11 cellular contexts compared by ENCODE assay signal in the genomic region with DNA sequence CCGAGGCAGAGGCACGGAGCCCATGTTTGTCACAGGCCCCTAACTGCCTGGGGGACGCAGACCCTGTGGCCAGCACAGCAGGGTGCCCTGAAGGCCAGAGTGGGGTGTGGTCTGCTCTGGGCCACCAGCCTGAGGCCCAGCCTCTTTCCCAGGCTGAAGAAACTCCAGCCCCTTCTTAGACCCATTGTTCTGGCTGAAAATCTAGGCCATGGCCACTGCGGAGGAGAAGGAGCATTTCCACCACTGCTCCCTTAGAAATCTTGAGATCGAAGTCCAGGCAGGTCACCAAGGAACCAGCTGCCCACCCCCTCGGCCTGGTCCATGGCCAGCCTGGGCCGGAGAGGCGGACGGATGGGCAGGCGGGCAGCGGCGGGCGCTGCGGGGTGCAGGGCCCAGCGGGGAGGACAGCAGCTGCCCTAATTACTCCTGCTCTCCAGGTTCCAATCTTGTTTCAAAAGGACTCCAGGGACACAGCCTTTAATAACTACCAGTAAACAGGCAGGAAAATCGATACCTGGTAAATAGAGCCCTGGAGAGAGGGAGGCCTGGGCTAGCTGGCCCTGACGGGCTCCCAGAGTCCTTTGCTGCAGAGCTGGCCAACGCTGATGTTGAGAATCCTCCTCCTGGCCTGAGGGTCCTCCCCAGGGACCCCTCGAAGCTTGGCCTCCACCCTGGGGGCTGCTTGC. TPM values are rescaled to one million over a fixed set of nuclear protein-coding genes. Genes with fewer than 3 reads are reported as not detected.
DNase-seq lines count a peak whose midpoint lies in the region; ATAC-seq and TF ChIP-seq lines count a peak whose summit lies in the region.
"Had no signal": no experiment of that assay in that cellular context is flagged by ENCODE, and none has a peak within 500 bp of the region (broad histone marks: within the 10 kb centered on the region; RNA-seq: fewer than 3 reads in every experiment).

No MANE protein-coding gene starts in this region.

- TF ChIP-seq POLR2A in esophagus squamous epithelium (IDR thresholded peaks at IDR 0.05): no peak

- H3K4me1 Mint-ChIP-seq in CD4-positive, alpha-beta T cell (ENCODE audit: low read depth): peaks cover 81% of the 10 kb centered on the region
- H3K4me1 Mint-ChIP-seq in activated B cell treated with CpG ODN at 0.5 μM for 24 hours: peaks cover 96% of the 10 kb centered on the region

- no peak overlapping the region for H3K27ac ChIP-seq in CD4-positive, alpha-beta T cell (ENCODE audit: low read depth, low read length)
- H3K27ac ChIP-seq in esophagus squamous epithelium: peak overlapping the region in 2 of 4 donors; percentile 60 to 76

- no peak for DNase-seq in CD4-positive, alpha-beta T cell
- DNase-seq in NCI-H1417 treated with DMSO at 0.1 percent for 48 hours (lab: John Stamatoyannopoulos, UW) (peak; percentile 90), activated B cell treated with CpG ODN at 0.5 μM for 24 hours (no peak), mucosa of gallbladder (ENCODE audit: low spot score) (peak; percentile 41), SW 1271 (lab: John Stamatoyannopoulos, UW) (no peak), D341Med (ENCODE audit: low spot score) (no peak), esophagus squamous epithelium (lab: John Stamatoyannopoulos, UW) (no peak)
- DNase-seq: activated gamma-delta T cell treated with Interleukin-2 at 50 U/mL for 16 hours, trophoblast cell had no signal

- H3K9me3 Mint-ChIP-seq in CD4-positive, alpha-beta T cell: no peaks in the 10 kb centered on the region
- H3K9me3 Mint-ChIP-seq in activated B cell treated with CpG ODN at 0.5 μM for 24 hours: no peaks in the 10 kb centered on the region

- intact Hi-C loops in CD4-positive, alpha-beta T cell (cut with DNase I, micrococcal nuclease): no loop called here
- intact Hi-C loops in activated B cell treated with CpG ODN at 0.5 μM for 24 hours (cut with micrococcal nuclease) (no loop called here), esophagus squamous epithelium (cut with DNase I) (no loop called here)

- H3K36me3 ChIP-seq in esophagus squamous epithelium: no peaks in the 10 kb centered on the region

- H3K4me1 ChIP-seq in esophagus squamous epithelium: peaks cover 0 to 16% (median 0%) of the 10 kb centered on the region in 3 donors

- ATAC-seq in CD4-positive, alpha-beta T cell (ENCODE audit: poor library complexity): no peak
- ATAC-seq in activated B cell treated with CpG ODN at 0.5 μM for 24 hours (ENCODE audit: low read depth) (no peak), GM21515 (IDR thresholded peaks at IDR 0.05; ENCODE audit: unreplicated experiment) (no peak)

- no peaks in the 10 kb centered on the region for H3K27me3 Mint-ChIP-seq in CD4-positive, alpha-beta T cell
- H3K27me3 Mint-ChIP-seq in activated B cell treated with CpG ODN at 0.5 μM for 24 hours: no peaks in the 10 kb centered on the region

- no peaks in the 10 kb centered on the region for H3K27me3 ChIP-seq in CD4-positive, alpha-beta T cell (ENCODE audit: control insufficient read depth, insufficient read depth, low read length)
- peaks cover 0 to 37% (median 0%) of the 10 kb centered on the region in 4 donors for H3K27me3 ChIP-seq in esophagus squamous epithelium

- H3K27ac Mint-ChIP-seq in CD4-positive, alpha-beta T cell: peak overlapping the region; percentile 75
- H3K27ac Mint-ChIP-seq in activated B cell treated with CpG ODN at 0.5 μM for 24 hours: peak overlapping the region; percentile 72

- H3K36me3 Mint-ChIP-seq in CD4-positive, alpha-beta T cell (ENCODE audit: low read depth): peaks cover 30% of the 10 kb centered on the region
- H3K36me3 Mint-ChIP-seq in activated B cell treated with CpG ODN at 0.5 μM for 24 hours (ENCODE audit: low read depth): peaks cover 5% of the 10 kb centered on the region

- TF ChIP-seq CTCF in CD4-positive, alpha-beta T cell (IDR thresholded peaks at IDR 0.05): no peak
- TF ChIP-seq CTCF in activated B cell treated with CpG ODN at 0.5 μM for 24 hours (IDR thresholded peaks at IDR 0.05): no peak
- no peak for TF ChIP-seq CTCF in esophagus squamous epithelium (IDR thresholded peaks at IDR 0.05)

- no peak overlapping the region for H3K4me3 ChIP-seq in esophagus squamous epithelium
- H3K4me3 ChIP-seq: lung had no signal

- no peak overlapping the region for H3K4me3 Mint-ChIP-seq in CD4-positive, alpha-beta T cell
- H3K4me3 Mint-ChIP-seq in activated B cell treated with CpG ODN at 0.5 μM for 24 hours: no peak overlapping the region

- 53 to 72% methylated on average over 6 to 8 of the region's 19 CpGs for WGBS in esophagus squamous epithelium, 2 donors

- H3K9me3 ChIP-seq in CD4-positive, alpha-beta T cell (ENCODE audit: control insufficient read depth, low read length): no peaks in the 10 kb centered on the region
- H3K9me3 ChIP-seq in esophagus squamous epithelium: no peaks in the 10 kb centered on the region

- POLR2A ChIA-PET in CD4-positive, alpha-beta T cell (lab: Charles Lee): interaction anchor here (0.8 to 1.6 kb wide), 3 partner anchors 10 to 163 kb away, joined by 3 read pairs; no protein-coding TSS in a partner anchor
- POLR2A ChIA-PET in activated B cell treated with CpG ODN at 0.5 μM for 24 hours (lab: Charles Lee): interaction anchor here (1.2 to 7.7 kb wide), 3 partner anchors 11 to 28 kb away, joined by 3 to 160 read pairs (median 4); partner anchors contain the start of gene DTX1

- CTCF ChIA-PET in CD4-positive, alpha-beta T cell (lab: Charles Lee): no interaction called here
- CTCF ChIA-PET in activated B cell treated with CpG ODN at 0.5 μM for 24 hours (lab: Charles Lee): interaction anchor here (3.2 kb wide), 1 partner anchor 21 kb away, joined by 10 read pairs; no protein-coding TSS in a partner anchor

RNA-seq across cellular contexts. Expression of gene DTX1, which starts 15.0 kb away (rescaled TPM):
- 10 to 100 TPM; 14.0 to 14.2 TPM for total RNA-seq in CD4-positive, alpha-beta T cell
- total RNA-seq in activated B cell treated with CpG ODN at 0.5 μM for 24 hours: 75.3 and 79.4 TPM in 2 replicates
- total RNA-seq in mucosa of gallbladder: 4.1 TPM
- total RNA-seq in esophagus squamous epithelium: 1 to 10 TPM in 3 of 4 donors, under 1 TPM in 1; 0.49 to 4.8 (median 1.8) TPM

Comparison
In these comparisons a context has a peak if more than half of its experiments do, and no peak if none do; other contexts are left out.
1. DNase-seq: peak in NCI-H1417 treated with DMSO at 0.1 percent for 48 hours (single experiment) and mucosa of gallbladder (single experiment); none in CD4-positive, alpha-beta T cell (0 of 10), activated B cell treated with CpG ODN at 0.5 μM for 24 hours (single experiment), SW 1271 (0 of 2), D341Med (single experiment) and esophagus squamous epithelium (single experiment).